Comparison of ENCODE assay signal across 1 cellular context in the genomic region with DNA sequence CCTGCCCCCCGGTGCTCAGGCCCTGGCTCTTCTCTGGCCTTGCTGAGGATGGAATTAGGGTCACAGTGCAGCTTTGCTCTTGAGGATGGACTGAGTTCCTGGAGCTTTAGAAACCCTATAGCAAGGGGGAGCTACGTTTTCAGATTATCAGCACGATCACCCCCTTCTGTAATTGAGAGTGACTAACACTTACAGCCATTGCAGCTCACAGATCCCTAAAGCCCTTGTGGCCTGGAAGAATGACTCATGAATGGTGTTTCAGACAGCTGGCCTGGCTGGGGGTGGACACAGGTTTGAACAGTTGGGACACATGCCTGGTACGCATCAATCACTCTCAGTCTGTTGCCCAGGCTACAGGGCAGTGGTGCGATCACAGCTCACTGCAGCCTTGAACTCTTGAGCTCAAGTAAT.
TF ChIP-seq lines count a peak whose summit lies in the region.

No MANE protein-coding gene starts in this region.

TF ChIP-seq in IMR-90, 13 proteins besides CTCF, POLR2A, EP300 and RAD21 (continued from another document):
- peak; percentile 73 for TF ChIP-seq BHLHE40 (IDR thresholded peaks at IDR 0.05; ENCODE audit: low read depth, low read length)
- no peak for TF ChIP-seq RFX5 (IDR thresholded peaks at IDR 0.05; ENCODE audit: low read depth, low read length)
- no peak for TF ChIP-seq NFE2L2 (IDR thresholded peaks at IDR 0.05; ENCODE audit: low read depth, low read length)
- peak; percentile 98 for TF ChIP-seq FOS (IDR thresholded peaks at IDR 0.05; ENCODE audit: low read depth, low read length)
- TF ChIP-seq CEBPB (IDR thresholded peaks at IDR 0.05; ENCODE audit: low read depth, low read length) = peak; percentile 83
- TF ChIP-seq CHD1 (IDR thresholded peaks at IDR 0.05; ENCODE audit: low read depth, low read length) = no peak
- TF ChIP-seq RCOR1 (IDR thresholded peaks at IDR 0.05; ENCODE audit: insufficient replicate concordance, low read length) = peak; percentile 93
- TF ChIP-seq MAZ (IDR thresholded peaks at IDR 0.05; ENCODE audit: borderline replicate concordance, low read depth, low read length) = peak; percentile 18; the same call in 1 of the 2 replicates
- peak; percentile 30; the same call in 1 of the 2 replicates for TF ChIP-seq MXI1 (IDR thresholded peaks at IDR 0.05; ENCODE audit: borderline replicate concordance, low read depth, low read length)
TF ChIP-seq in IMR-90: peak in this region for 8.
